In genomic region chr2:100262555-100263320, GRCh38 we compare ENCODE assay signal across 8 cellular contexts. TPM values are rescaled to one million over a fixed set of nuclear protein-coding genes. Genes with fewer than 3 reads are reported as not detected.
DNase-seq lines count a peak whose midpoint lies in the region; ATAC-seq and TF ChIP-seq lines count a peak whose summit lies in the region.

No MANE protein-coding gene starts in this region.

- H3K4me3 Mint-ChIP-seq in osteocyte (ENCODE audit: unreplicated experiment): no peak overlapping the region

- peak; percentile 58 for DNase-seq in Daoy (ENCODE audit: low read depth)
- peak; percentile 63 for DNase-seq in HS-5 (ENCODE audit: low read depth)
- DNase-seq in RPMI8226: peak; percentile 44
- peak; percentile 84 for DNase-seq in activated effector memory CD4-positive, alpha-beta T cell treated with anti-CD3 and anti-CD28 coated beads, Interleukin-2, amount 50 U/mL, for 16 hours
- DNase-seq in osteocyte (ENCODE audit: extremely low spot score, unreplicated experiment): no peak
- DNase-seq in upper lobe of left lung: peak in 1 of 2 donors; percentile 69

- H3K27me3 ChIP-seq in gastroesophageal sphincter: no peaks in the 10 kb centered on the region
- no peaks in the 10 kb centered on the region for H3K27me3 ChIP-seq in upper lobe of left lung

- H3K27me3 Mint-ChIP-seq in osteocyte (ENCODE audit: unreplicated experiment): peaks cover 4% of the 10 kb centered on the region

- ATAC-seq in gastroesophageal sphincter (peak; percentile 58), upper lobe of left lung (ENCODE audit: low FRiP score in 2 of 2) (peak; percentile 82 to 91), HG02884 (IDR thresholded peaks at IDR 0.05; ENCODE audit: unreplicated experiment) (no peak)

- 12 to 17% methylated on average over 4 to 13 of the region's 13 CpGs for WGBS in gastroesophageal sphincter (ENCODE audit: low coverage in 1 of 2), 2 donors
- WGBS in upper lobe of left lung, 2 donors: 9 to 49% methylated on average over 13 of the region's 13 CpGs

- TF ChIP-seq CTCF in gastroesophageal sphincter (IDR thresholded peaks at IDR 0.05): peak; percentile 96 to 99 (median 98)
- TF ChIP-seq CTCF in osteocyte (IDR thresholded peaks at IDR 0.05): peak; percentile 96
- TF ChIP-seq CTCF in upper lobe of left lung (IDR thresholded peaks at IDR 0.05): peak; percentile 84 to 96 (median 92)

- no peaks in the 10 kb centered on the region for H3K36me3 Mint-ChIP-seq in osteocyte (ENCODE audit: unreplicated experiment)

- TF ChIP-seq POLR2A in gastroesophageal sphincter (IDR thresholded peaks at IDR 0.05): no peak
- TF ChIP-seq POLR2A in upper lobe of left lung (IDR thresholded peaks at IDR 0.05): peak in 1 of 4 donors; percentile 1

- H3K9me3 ChIP-seq in gastroesophageal sphincter: no peaks in the 10 kb centered on the region
- H3K9me3 ChIP-seq in upper lobe of left lung: no peaks in the 10 kb centered on the region

- H3K27ac ChIP-seq in gastroesophageal sphincter: peak overlapping the region in 1 of 4 donors; percentile 43
- H3K27ac ChIP-seq in upper lobe of left lung: no peak overlapping the region

- H3K36me3 ChIP-seq in gastroesophageal sphincter (no peaks in the 10 kb centered on the region), upper lobe of left lung (no peaks in the 10 kb centered on the region)

- H3K4me1 ChIP-seq in gastroesophageal sphincter (peaks cover 0 to 23% (median 0%) of the 10 kb centered on the region in 3 donors), upper lobe of left lung (no peaks in the 10 kb centered on the region)

- peaks cover 8% of the 10 kb centered on the region for H3K4me1 Mint-ChIP-seq in osteocyte (ENCODE audit: unreplicated experiment)

- TF ChIP-seq EP300 in gastroesophageal sphincter (IDR thresholded peaks at IDR 0.05): no peak
- no peak for TF ChIP-seq EP300 in upper lobe of left lung (IDR thresholded peaks at IDR 0.05)

- no peak overlapping the region for H3K27ac Mint-ChIP-seq in osteocyte (ENCODE audit: unreplicated experiment)

- no peaks in the 10 kb centered on the region for H3K9me3 Mint-ChIP-seq in osteocyte (ENCODE audit: unreplicated experiment)

- H3K4me3 ChIP-seq in gastroesophageal sphincter (no peak overlapping the region), upper lobe of left lung (no peak overlapping the region)

RNA-seq across cellular contexts. Expression of gene LONRF2, which starts 59.6 kb away (rescaled TPM):
- 0.17 and 0.65 TPM in 2 replicates for total RNA-seq in Daoy (2014; rRNA removed; shearing (Covaris generic))
- 10 to 100 TPM; 23.8 to 74.6 (median 51.0) TPM for total RNA-seq in gastroesophageal sphincter
- 0.26 and 0.32 TPM in 2 replicates for total RNA-seq in osteocyte
- 1 to 10 TPM; 3.0 to 7.9 (median 4.2) TPM for total RNA-seq in upper lobe of left lung
